Comparison of ENCODE assay signal across 1 cellular context in the genomic region with DNA sequence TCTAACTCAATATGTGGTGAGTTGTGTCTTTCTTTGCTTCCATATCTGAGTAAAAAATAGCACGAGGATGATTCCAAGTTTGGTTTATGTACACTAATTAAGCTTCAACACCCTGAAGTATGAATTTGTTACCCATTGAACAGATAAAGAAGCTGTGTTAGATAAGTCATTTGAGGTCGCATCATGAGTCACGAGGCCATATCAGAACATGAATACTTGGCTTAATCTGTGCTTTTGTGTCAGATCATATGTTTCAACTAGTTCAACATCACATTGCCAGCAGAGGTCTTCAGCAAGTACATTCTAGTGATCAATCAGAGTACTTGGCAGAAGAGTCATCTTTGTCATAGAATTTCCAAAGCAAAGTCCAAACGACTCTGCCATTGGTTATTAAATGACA.
TF ChIP-seq lines count a peak whose summit lies in the region.

No MANE protein-coding gene starts in this region.

TF ChIP-seq in K562, 482 proteins besides CTCF, POLR2A, EP300 and RAD21 (continued from another document):
- no peak for TF ChIP-seq ZBTB33 (CRISPR knock-in tag; IDR thresholded peaks at IDR 0.05)
- TF ChIP-seq NRF1 (conservative IDR thresholded peaks at IDR 0.05 in 1 of 2, IDR thresholded peaks at IDR 0.05 in 1 of 2): no peak
- TF ChIP-seq TRIM28 (IDR thresholded peaks at IDR 0.05): no peak
- TF ChIP-seq MYBL2 (IDR thresholded peaks at IDR 0.05; ENCODE audit: low read depth): no peak
- no peak for TF ChIP-seq MYBL2 (CRISPR knock-in tag; IDR thresholded peaks at IDR 0.05; ENCODE audit: borderline replicate concordance)
- TF ChIP-seq ZNF224 (CRISPR knock-in tag; IDR thresholded peaks at IDR 0.05): no peak
- TF ChIP-seq, protein P1, sequence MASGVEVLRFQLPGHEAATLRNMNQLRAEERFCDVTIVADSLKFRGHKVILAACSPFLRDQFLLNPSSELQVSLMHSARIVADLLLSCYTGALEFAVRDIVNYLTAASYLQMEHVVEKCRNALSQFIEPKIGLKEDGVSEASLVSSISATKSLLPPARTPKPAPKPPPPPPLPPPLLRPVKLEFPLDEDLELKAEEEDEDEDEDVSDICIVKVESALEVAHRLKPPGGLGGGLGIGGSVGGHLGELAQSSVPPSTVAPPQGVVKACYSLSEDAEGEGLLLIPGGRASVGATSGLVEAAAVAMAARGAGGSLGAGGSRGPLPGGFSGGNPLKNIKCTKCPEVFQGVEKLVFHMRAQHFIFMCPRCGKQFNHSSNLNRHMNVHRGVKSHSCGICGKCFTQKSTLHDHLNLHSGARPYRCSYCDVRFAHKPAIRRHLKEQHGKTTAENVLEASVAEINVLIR (CRISPR knock-in tag; IDR thresholded peaks at IDR 0.05): no peak
- no peak for TF ChIP-seq ZNF274 (IDR thresholded peaks at IDR 0.05; ENCODE audit: borderline replicate concordance, low read depth, low read length)
- no peak for TF ChIP-seq DIDO1 (tag; IDR thresholded peaks at IDR 0.05; ENCODE audit: low read depth)
- no peak for TF ChIP-seq ZNF217 (CRISPR knock-in tag; IDR thresholded peaks at IDR 0.05)
- TF ChIP-seq SAP30 (IDR thresholded peaks at IDR 0.05; ENCODE audit: borderline replicate concordance, insufficient read depth, low read depth, low read length, poor library complexity, severe bottlenecking): no peak
- TF ChIP-seq ARHGAP35 (IDR thresholded peaks at IDR 0.05; ENCODE audit: partially characterized antibody): no peak
- TF ChIP-seq KDM1A (IDR thresholded peaks at IDR 0.05): peak; percentile 50 to 67; a peak in 3 of 4 replicates
- no peak for TF ChIP-seq SIX5 (IDR thresholded peaks at IDR 0.05; ENCODE audit: borderline replicate concordance in 1 of 2, insufficient read depth in 1 of 2, low read depth in 1 of 2, low read length in 2 of 2)
- TF ChIP-seq, protein P2, sequence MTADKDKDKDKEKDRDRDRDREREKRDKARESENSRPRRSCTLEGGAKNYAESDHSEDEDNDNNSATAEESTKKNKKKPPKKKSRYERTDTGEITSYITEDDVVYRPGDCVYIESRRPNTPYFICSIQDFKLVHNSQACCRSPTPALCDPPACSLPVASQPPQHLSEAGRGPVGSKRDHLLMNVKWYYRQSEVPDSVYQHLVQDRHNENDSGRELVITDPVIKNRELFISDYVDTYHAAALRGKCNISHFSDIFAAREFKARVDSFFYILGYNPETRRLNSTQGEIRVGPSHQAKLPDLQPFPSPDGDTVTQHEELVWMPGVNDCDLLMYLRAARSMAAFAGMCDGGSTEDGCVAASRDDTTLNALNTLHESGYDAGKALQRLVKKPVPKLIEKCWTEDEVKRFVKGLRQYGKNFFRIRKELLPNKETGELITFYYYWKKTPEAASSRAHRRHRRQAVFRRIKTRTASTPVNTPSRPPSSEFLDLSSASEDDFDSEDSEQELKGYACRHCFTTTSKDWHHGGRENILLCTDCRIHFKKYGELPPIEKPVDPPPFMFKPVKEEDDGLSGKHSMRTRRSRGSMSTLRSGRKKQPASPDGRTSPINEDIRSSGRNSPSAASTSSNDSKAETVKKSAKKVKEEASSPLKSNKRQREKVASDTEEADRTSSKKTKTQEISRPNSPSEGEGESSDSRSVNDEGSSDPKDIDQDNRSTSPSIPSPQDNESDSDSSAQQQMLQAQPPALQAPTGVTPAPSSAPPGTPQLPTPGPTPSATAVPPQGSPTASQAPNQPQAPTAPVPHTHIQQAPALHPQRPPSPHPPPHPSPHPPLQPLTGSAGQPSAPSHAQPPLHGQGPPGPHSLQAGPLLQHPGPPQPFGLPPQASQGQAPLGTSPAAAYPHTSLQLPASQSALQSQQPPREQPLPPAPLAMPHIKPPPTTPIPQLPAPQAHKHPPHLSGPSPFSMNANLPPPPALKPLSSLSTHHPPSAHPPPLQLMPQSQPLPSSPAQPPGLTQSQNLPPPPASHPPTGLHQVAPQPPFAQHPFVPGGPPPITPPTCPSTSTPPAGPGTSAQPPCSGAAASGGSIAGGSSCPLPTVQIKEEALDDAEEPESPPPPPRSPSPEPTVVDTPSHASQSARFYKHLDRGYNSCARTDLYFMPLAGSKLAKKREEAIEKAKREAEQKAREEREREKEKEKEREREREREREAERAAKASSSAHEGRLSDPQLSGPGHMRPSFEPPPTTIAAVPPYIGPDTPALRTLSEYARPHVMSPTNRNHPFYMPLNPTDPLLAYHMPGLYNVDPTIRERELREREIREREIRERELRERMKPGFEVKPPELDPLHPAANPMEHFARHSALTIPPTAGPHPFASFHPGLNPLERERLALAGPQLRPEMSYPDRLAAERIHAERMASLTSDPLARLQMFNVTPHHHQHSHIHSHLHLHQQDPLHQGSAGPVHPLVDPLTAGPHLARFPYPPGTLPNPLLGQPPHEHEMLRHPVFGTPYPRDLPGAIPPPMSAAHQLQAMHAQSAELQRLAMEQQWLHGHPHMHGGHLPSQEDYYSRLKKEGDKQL (CRISPR knock-in tag; IDR thresholded peaks at IDR 0.05; ENCODE audit: borderline replicate concordance): no peak
- no peak for TF ChIP-seq ARID3A (IDR thresholded peaks at IDR 0.05; ENCODE audit: borderline replicate concordance, low read depth, low read length)
- peak in 1 of 2 experiments; percentile 66; a peak in 2 of 4 replicates for TF ChIP-seq RCOR1 (IDR thresholded peaks at IDR 0.05; ENCODE audit: borderline replicate concordance in 1 of 2, low read depth in 2 of 2, low read length in 2 of 2)
- no peak for TF ChIP-seq NELFE (IDR thresholded peaks at IDR 0.05; ENCODE audit: insufficient read depth, insufficient read length)
- TF ChIP-seq YY1 (IDR thresholded peaks at IDR 0.05; ENCODE audit: borderline replicate concordance in 1 of 3, control insufficient read depth in 1 of 3, extremely low read depth in 1 of 3, insufficient read depth in 3 of 3, insufficient read length in 1 of 3, insufficient replicate concordance in 2 of 3, low read depth in 1 of 3, low read length in 2 of 3): no peak
- no peak for TF ChIP-seq PHB (CRISPR knock-in tag; IDR thresholded peaks at IDR 0.05)
- TF ChIP-seq, protein P3, sequence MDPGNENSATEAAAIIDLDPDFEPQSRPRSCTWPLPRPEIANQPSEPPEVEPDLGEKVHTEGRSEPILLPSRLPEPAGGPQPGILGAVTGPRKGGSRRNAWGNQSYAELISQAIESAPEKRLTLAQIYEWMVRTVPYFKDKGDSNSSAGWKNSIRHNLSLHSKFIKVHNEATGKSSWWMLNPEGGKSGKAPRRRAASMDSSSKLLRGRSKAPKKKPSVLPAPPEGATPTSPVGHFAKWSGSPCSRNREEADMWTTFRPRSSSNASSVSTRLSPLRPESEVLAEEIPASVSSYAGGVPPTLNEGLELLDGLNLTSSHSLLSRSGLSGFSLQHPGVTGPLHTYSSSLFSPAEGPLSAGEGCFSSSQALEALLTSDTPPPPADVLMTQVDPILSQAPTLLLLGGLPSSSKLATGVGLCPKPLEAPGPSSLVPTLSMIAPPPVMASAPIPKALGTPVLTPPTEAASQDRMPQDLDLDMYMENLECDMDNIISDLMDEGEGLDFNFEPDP (CRISPR knock-in tag; IDR thresholded peaks at IDR 0.05): no peak
- TF ChIP-seq FUS (optimal IDR thresholded peaks at IDR 0.05; ENCODE audit: low read depth, low read length): no peak
- TF ChIP-seq FOSL1 (tag; conservative IDR thresholded peaks at IDR 0.05): peak; percentile 81
- TF ChIP-seq LARP7 (IDR thresholded peaks at IDR 0.05): no peak
- no peak for TF ChIP-seq TCF3 (CRISPR knock-in tag; IDR thresholded peaks at IDR 0.05)
- TF ChIP-seq MCM5 (IDR thresholded peaks at IDR 0.05; ENCODE audit: low read depth): no peak
- no peak for TF ChIP-seq ZNF551 (CRISPR knock-in tag; IDR thresholded peaks at IDR 0.05)
- no peak for TF ChIP-seq TBL1XR1 (IDR thresholded peaks at IDR 0.05; ENCODE audit: low read length in 2 of 2)
- TF ChIP-seq ZBTB7A (IDR thresholded peaks at IDR 0.05; ENCODE audit: borderline replicate concordance, control insufficient read depth, low read depth, low read length): no peak
- TF ChIP-seq ADNP (tag; IDR thresholded peaks at IDR 0.05): no peak
- no peak for TF ChIP-seq ZNF584 (CRISPR knock-in tag; IDR thresholded peaks at IDR 0.05; ENCODE audit: low read depth)
- 0 out of 2 replicates have a peak, but pooled peaks have one; percentile 24 for TF ChIP-seq SOX6 (IDR thresholded peaks at IDR 0.05)
- TF ChIP-seq DLX4 (CRISPR knock-in tag; IDR thresholded peaks at IDR 0.05): no peak
- no peak for TF ChIP-seq ZNF561 (CRISPR knock-in tag; conservative IDR thresholded peaks at IDR 0.05)
